In the genomic region with DNA sequence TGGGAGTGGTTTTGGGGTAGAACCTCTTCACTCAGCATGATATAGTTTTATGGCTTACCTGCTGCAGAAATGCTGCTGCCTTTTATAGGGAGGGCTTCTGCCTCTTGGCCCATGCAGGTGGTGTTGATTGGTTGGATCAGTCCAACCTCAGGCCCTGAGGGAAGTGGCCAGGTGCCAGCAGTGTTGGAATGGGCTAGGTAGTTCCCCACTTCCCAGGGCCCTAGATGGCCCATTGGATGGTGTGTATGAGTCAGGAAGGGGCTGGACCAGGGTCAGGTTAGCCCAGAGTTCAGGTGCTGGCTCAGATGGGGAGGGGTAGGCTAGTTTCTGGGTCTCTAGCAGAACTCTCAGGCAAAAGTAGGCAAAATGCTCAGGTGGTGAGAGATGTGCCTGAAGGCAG, we compare ENCODE assay signal across 13 cellular contexts.
"Had no signal": no experiment of that assay in that cellular context is flagged by ENCODE, and none has a peak within 500 bp of the region (broad histone marks: within the 10 kb centered on the region; RNA-seq: fewer than 3 reads in every experiment).

No MANE protein-coding gene starts in this region.

- H3K4me3 ChIP-seq: cardiac muscle cell, esophagus squamous epithelium, lung, right atrium auricular region, tibial artery had no signal

- H3K9me3 ChIP-seq: esophagus squamous epithelium, right atrium auricular region, tibial artery had no signal

- H3K36me3 ChIP-seq: cardiac muscle cell, esophagus squamous epithelium, right atrium auricular region, tibial artery, WERI-Rb-1 had no signal

- H3K27me3 ChIP-seq: esophagus squamous epithelium, right atrium auricular region, tibial artery had no signal

- DNase-seq: activated CD4-positive, alpha-beta T cell treated with anti-CD3 and anti-CD28 coated beads, Interleukin-2, amount 50 U/mL, for 4 hours; activated gamma-delta T cell; effector memory CD4-positive, alpha-beta T cell; esophagus squamous epithelium; stimulated activated CD4-positive, alpha-beta T cell treated with anti-CD3 and anti-CD28 coated beads, Interleukin-12 subunit alpha, Interleukin-12 subunit beta, amount 100 ng/mL, for 4 hours; stimulated activated CD4-positive, alpha-beta T cell treated with anti-CD3 and anti-CD28 coated beads, Interleukin-1b, Interleukin-23, amount 100 ng/mL, for 48 hours; stimulated activated CD8-positive, alpha-beta memory T cell treated with anti-CD3 and anti-CD28 coated beads, Interleukin-4, amount 100 ng/mL, for 48 hours; stimulated activated naive CD4-positive, alpha-beta T cell treated with Interleukin-2 at 50 U/mL for 16 hours; tibial artery had no signal

- H3K4me1 ChIP-seq: esophagus squamous epithelium, right atrium auricular region, tibial artery had no signal

- H3K27ac ChIP-seq: cardiac muscle cell, esophagus squamous epithelium, right atrium auricular region, tibial artery, WERI-Rb-1 had no signal
